ENCODE assay signal across 1 cellular context in genomic region chr15:84609818-84610525, GRCh38.
TF ChIP-seq lines count a peak whose summit lies in the region.

No MANE protein-coding gene starts in this region.

TF ChIP-seq in H1, 55 proteins besides CTCF, POLR2A, EP300 and RAD21:
- TF ChIP-seq SAP30 (IDR thresholded peaks at IDR 0.05; ENCODE audit: insufficient read depth, insufficient replicate concordance, low read length) (no peak), CHD1 (IDR thresholded peaks at IDR 0.05; ENCODE audit: low read depth, low read length) (no peak), CBX8 (IDR thresholded peaks at IDR 0.05; ENCODE audit: borderline replicate concordance, low read depth, low read length) (no peak), E2F6 (IDR thresholded peaks at IDR 0.05) (no peak), HDAC2 (IDR thresholded peaks at IDR 0.05; ENCODE audit: borderline replicate concordance in 1 of 2, low read depth in 2 of 2, low read length in 2 of 2) (no peak), TAF7 (optimal IDR thresholded peaks at IDR 0.05; ENCODE audit: borderline replicate concordance, low read depth, low read length) (no peak)
TF ChIP-seq in H1: peak in this region for 0.
